ENCODE assay signal across 8 cellular contexts in the genomic region with DNA sequence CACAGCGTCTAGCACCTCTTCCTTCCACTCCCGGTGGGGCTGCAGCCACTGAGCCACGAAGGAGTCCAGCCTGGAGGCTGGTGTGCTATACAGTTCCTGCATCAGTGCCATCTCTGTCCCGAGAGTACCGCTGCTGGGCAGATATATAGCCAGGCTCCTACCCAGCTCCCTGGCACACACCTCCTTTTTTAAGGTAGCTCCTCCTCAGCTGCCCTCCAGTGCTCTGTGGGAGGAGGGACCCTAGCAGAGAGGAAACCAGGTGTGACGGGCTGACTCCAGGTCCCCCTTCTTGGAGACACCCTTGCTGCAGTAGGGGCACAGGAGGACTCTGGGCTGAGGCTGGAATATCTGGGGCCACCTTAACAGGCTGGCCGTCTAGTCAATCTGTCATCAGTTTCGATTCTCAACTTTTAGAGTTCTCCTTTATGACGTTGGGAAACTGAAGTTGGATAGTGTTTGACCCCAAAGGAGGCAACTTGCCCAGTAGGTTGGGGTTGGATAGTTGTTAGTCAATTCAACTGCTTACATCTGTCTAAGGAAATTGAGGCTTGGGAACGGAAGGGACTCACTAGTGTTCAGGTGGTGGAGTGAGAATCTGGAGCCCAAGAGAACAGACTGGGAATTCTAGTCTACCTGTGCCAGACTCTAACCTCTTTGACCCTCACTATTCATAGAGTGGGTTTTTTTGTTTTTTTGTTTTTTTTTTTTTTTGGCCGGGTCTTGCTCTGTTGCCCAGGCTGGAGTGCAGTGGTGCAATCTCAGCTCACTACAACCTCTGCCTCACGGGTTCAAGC. TPM values are rescaled to one million over a fixed set of nuclear protein-coding genes. Genes with fewer than 3 reads are reported as not detected.
A peak's percentile ranks its signal among the peaks of the same experiment; 100 is the strongest.
DNase-seq lines count a peak whose midpoint lies in the region; ATAC-seq and TF ChIP-seq lines count a peak whose summit lies in the region.

A gene with protein sequence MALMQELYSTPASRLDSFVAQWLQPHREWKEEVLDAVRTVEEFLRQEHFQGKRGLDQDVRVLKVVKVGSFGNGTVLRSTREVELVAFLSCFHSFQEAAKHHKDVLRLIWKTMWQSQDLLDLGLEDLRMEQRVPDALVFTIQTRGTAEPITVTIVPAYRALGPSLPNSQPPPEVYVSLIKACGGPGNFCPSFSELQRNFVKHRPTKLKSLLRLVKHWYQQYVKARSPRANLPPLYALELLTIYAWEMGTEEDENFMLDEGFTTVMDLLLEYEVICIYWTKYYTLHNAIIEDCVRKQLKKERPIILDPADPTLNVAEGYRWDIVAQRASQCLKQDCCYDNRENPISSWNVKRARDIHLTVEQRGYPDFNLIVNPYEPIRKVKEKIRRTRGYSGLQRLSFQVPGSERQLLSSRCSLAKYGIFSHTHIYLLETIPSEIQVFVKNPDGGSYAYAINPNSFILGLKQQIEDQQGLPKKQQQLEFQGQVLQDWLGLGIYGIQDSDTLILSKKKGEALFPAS (minus strand): TSS at position 386 of the 794 bp plus-strand sequence. CDS start 275 bp downstream, at position 111.

- peaks cover 2% of the 10 kb centered on the region for H3K9me3 Mint-ChIP-seq in activated naive CD8-positive, alpha-beta T cell treated with anti-CD3 and anti-CD28 coated beads, Interleukin-2, amount 10 ng/mL, durations not matched to agents 7 days and 5 days

- peaks cover 33% of the 10 kb centered on the region for H3K4me1 Mint-ChIP-seq in activated naive CD8-positive, alpha-beta T cell treated with anti-CD3 and anti-CD28 coated beads, Interleukin-2, amount 10 ng/mL, durations not matched to agents 7 days and 5 days

- DNase-seq in GM13977 (ENCODE audit: low spot score) (peak; percentile 56), RPMI7951 (ENCODE audit: low read depth) (peak; percentile 54), kidney epithelial cell (ENCODE audit: low read depth) (no peak), NCI-H128 (lab: John Stamatoyannopoulos, UW; ENCODE audit: unreplicated experiment) (no peak)
- DNase-seq in activated naive CD8-positive, alpha-beta T cell treated with anti-CD3 and anti-CD28 coated beads, Interleukin-2, amount 10 ng/mL, durations not matched to agents 7 days and 5 days, result peak; percentile 78
- DNase-seq in stimulated activated CD8-positive, alpha-beta memory T cell treated with anti-CD3 and anti-CD28 coated beads, Interleukin-4, amount 100 ng/mL, for 48 hours, result peak; percentile 72
- DNase-seq in NK-92 treated with Interleukin-12 subunit alpha and Interleukin-12 subunit beta, amount 100 ng/mL, for 24 hours (lab: John Stamatoyannopoulos, UW), result no peak

- no peaks in the 10 kb centered on the region for H3K27me3 ChIP-seq in kidney epithelial cell (ENCODE audit: control insufficient read depth, insufficient read depth, low read length)

- no peaks in the 10 kb centered on the region for H3K36me3 ChIP-seq in kidney epithelial cell (ENCODE audit: control insufficient read depth, insufficient read depth, low read length)

- peak within 1 kb of the TSS; percentile 42 for H3K4me3 ChIP-seq in kidney epithelial cell (ENCODE audit: low read depth, low read length)

- ATAC-seq in HG02763 (IDR thresholded peaks at IDR 0.05; ENCODE audit: unreplicated experiment), result peak; percentile 72
- peak; percentile 86 for ATAC-seq in activated naive CD8-positive, alpha-beta T cell treated with anti-CD3 and anti-CD28 coated beads, Interleukin-2, amount 10 ng/mL, durations not matched to agents 7 days and 5 days (ENCODE audit: low read depth)

- TF ChIP-seq CTCF in GM13977 (IDR thresholded peaks at IDR 0.05; ENCODE audit: extremely low read depth, insufficient read depth, missing control alignments), result no peak
- no peak for TF ChIP-seq CTCF in kidney epithelial cell (IDR thresholded peaks at IDR 0.05; ENCODE audit: insufficient read depth, low read length, poor library complexity, severe bottlenecking)

- peak within 1 kb of the TSS; percentile 98 for H3K4me3 Mint-ChIP-seq in activated naive CD8-positive, alpha-beta T cell treated with anti-CD3 and anti-CD28 coated beads, Interleukin-2, amount 10 ng/mL, durations not matched to agents 7 days and 5 days

- POLR2A ChIA-PET in activated naive CD8-positive, alpha-beta T cell treated with anti-CD3 and anti-CD28 coated beads, Interleukin-2, amount 10 ng/mL, durations not matched to agents 7 days and 5 days (lab: Charles Lee), result interaction anchor here (0.5 to 2.9 kb wide), 15 partner anchors 10 to 648 kb away, joined by 3 to 35 read pairs (median 3); no protein-coding TSS in a partner anchor

- H3K27ac Mint-ChIP-seq in activated naive CD8-positive, alpha-beta T cell treated with anti-CD3 and anti-CD28 coated beads, Interleukin-2, amount 10 ng/mL, durations not matched to agents 7 days and 5 days, result peak within 1 kb of the TSS; percentile 98

- H3K27me3 Mint-ChIP-seq in activated naive CD8-positive, alpha-beta T cell treated with anti-CD3 and anti-CD28 coated beads, Interleukin-2, amount 10 ng/mL, durations not matched to agents 7 days and 5 days, result peaks cover 15% of the 10 kb centered on the region

- peaks cover 26% of the 10 kb centered on the region for H3K36me3 Mint-ChIP-seq in activated naive CD8-positive, alpha-beta T cell treated with anti-CD3 and anti-CD28 coated beads, Interleukin-2, amount 10 ng/mL, durations not matched to agents 7 days and 5 days

- in situ Hi-C loops in GM13977 (cut with MboI; ENCODE audit: low pct_unique_long_range_greater_than_20kb, low sequenced_read_pairs, unreplicated experiment), result no loop called here

RNA-seq across cellular contexts. Expression of the gene that starts here (rescaled TPM):
- 2.9 and 3.0 TPM in 2 replicates for total RNA-seq in RPMI7951 (2014; rRNA removed; shearing (Covaris generic))
- total RNA-seq in activated naive CD8-positive, alpha-beta T cell treated with anti-CD3 and anti-CD28 coated beads, Interleukin-2, amount 10 ng/mL, durations not matched to agents 7 days and 5 days, result 10 to 100 TPM; 43.7 to 48.6 TPM
- 0.58 and 1.4 TPM in 2 replicates for total RNA-seq in kidney epithelial cell

Comparison
In these comparisons a context has a peak if more than half of its experiments do, and no peak if none do; other contexts are left out.
1. RNA of the gene that starts here (total RNA-seq): 43.7 to 48.6 TPM in activated naive CD8-positive, alpha-beta T cell treated with anti-CD3 and anti-CD28 coated beads, Interleukin-2, amount 10 ng/mL, durations not matched to agents 7 days and 5 days; 2.9 to 3.0 TPM in RPMI7951 and 0.58 to 1.4 TPM in kidney epithelial cell; every median in the first group is over 10 times any median in the second.
2. DNase-seq: peak in GM13977 (single experiment), RPMI7951 (single experiment), activated naive CD8-positive, alpha-beta T cell treated with anti-CD3 and anti-CD28 coated beads, Interleukin-2, amount 10 ng/mL, durations not matched to agents 7 days and 5 days (single experiment) and stimulated activated CD8-positive, alpha-beta memory T cell treated with anti-CD3 and anti-CD28 coated beads, Interleukin-4, amount 100 ng/mL, for 48 hours (single experiment); none in kidney epithelial cell (single experiment), NCI-H128 (single experiment) and NK-92 treated with Interleukin-12 subunit alpha and Interleukin-12 subunit beta, amount 100 ng/mL, for 24 hours (single experiment).